16 cellular contexts compared by ENCODE assay signal in the genomic region with DNA sequence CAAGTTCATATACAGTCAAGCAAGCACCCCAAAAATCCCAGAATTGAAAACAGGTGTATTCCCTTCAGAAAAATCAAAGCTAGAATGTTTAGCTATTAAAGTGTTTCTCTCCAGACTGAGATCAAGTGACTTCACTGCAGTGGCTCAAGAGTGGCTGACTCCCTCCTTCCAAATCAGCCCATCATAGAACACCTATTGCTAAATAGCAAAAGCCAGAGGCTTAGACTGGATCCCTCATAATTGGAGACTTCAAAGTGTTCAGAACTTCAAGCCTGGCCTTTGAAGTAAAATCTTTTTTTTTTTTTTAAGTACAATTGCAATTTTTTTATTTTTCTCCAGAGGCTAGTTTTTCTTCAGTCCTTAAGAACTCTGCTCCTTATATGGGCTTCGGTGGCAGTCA. TPM values are rescaled to one million over a fixed set of nuclear protein-coding genes. Genes with fewer than 3 reads are reported as not detected.
DNase-seq lines count a peak whose midpoint lies in the region; ATAC-seq and TF ChIP-seq lines count a peak whose summit lies in the region.
"Had no signal": no experiment of that assay in that cellular context is flagged by ENCODE, and none has a peak within 500 bp of the region (broad histone marks: within the 10 kb centered on the region; RNA-seq: fewer than 3 reads in every experiment).

No MANE protein-coding gene starts in this region.

- no peaks in the 10 kb centered on the region for H3K36me3 ChIP-seq in Panc1 (ENCODE audit: control insufficient read depth, insufficient read depth, low read length)
- H3K36me3 ChIP-seq in smooth muscle cell (ENCODE audit: low read depth): no peaks in the 10 kb centered on the region
- H3K36me3 ChIP-seq: colonic mucosa had no signal

- peaks cover 72% of the 10 kb centered on the region for H3K4me1 Mint-ChIP-seq in activated T-cell treated with anti-CD3 and anti-CD28 coated beads, Interleukin-2, amount 50 U/mL, for 72 hours (ENCODE audit: low read depth)

- no peaks in the 10 kb centered on the region for H3K27me3 Mint-ChIP-seq in activated T-cell treated with anti-CD3 and anti-CD28 coated beads, Interleukin-2, amount 50 U/mL, for 72 hours (ENCODE audit: low read depth)

- WGBS in smooth muscle cell (ENCODE audit: low lambda C conversion rate): 100% methylated on average over 1 of the region's 1 CpG

- ATAC-seq in activated T-cell treated with anti-CD3 and anti-CD28 coated beads, Interleukin-2, amount 50 U/mL, for 72 hours (replicated peaks in 1 of 2): no peak
- no peak for ATAC-seq in Panc1
- ATAC-seq: activated CD4-positive, CD25-positive, alpha-beta regulatory T cell treated with anti-CD3 and anti-CD28 coated beads, Interleukin-2, amount 50 U/mL, for 24 hours; esophagus mucosa; left cardiac atrium had no signal

- no peak overlapping the region for H3K4me3 ChIP-seq in Panc1 (ENCODE audit: low read depth in 2 of 2, low read length in 2 of 2)
- no peak overlapping the region for H3K4me3 ChIP-seq in smooth muscle cell
- H3K4me3 ChIP-seq: colonic mucosa, Peyer's patch had no signal

- H3K27me3 ChIP-seq in Panc1 (ENCODE audit: control insufficient read depth, insufficient read depth, low read length) (no peaks in the 10 kb centered on the region), smooth muscle cell (ENCODE audit: low read depth) (no peaks in the 10 kb centered on the region)
- H3K27me3 ChIP-seq: colonic mucosa, Peyer's patch had no signal

- peaks cover 84% of the 10 kb centered on the region for H3K79me2 ChIP-seq in smooth muscle cell (ENCODE audit: low read depth)

- peak overlapping the region; percentile 18 for H3K4me2 ChIP-seq in smooth muscle cell

- peaks cover 8 to 26% of the 10 kb centered on the region in 2 donors for H3K36me3 Mint-ChIP-seq in activated T-cell treated with anti-CD3 and anti-CD28 coated beads, Interleukin-2, amount 50 U/mL, for 72 hours (ENCODE audit: insufficient read depth in 2 of 2)

- no peak overlapping the region for H2AFZ ChIP-seq in smooth muscle cell (ENCODE audit: low read depth)

- intact Hi-C loops in Panc1 (cut with micrococcal nuclease; ENCODE audit: unreplicated experiment): no loop called here

- peaks cover 43% of the 10 kb centered on the region for H4K20me1 ChIP-seq in smooth muscle cell (ENCODE audit: low read depth)

- in situ Hi-C loops in Panc1 (cut with HindIII; ENCODE audit: low pct_unique_long_range_greater_than_20kb, low sequenced_read_pairs): no loop called here

- TF ChIP-seq CTCF in Panc1 (IDR thresholded peaks at IDR 0.05) (no peak), smooth muscle cell (IDR thresholded peaks at IDR 0.05; ENCODE audit: borderline replicate concordance, insufficient read depth, poor library complexity, severe bottlenecking) (no peak)

- no TSS peak for BruUV-seq in Panc1 (replicated peaks; lab: Mats Ljungman, UMichigan)

- peak overlapping the region; percentile 64 for H3K27ac Mint-ChIP-seq in activated T-cell treated with anti-CD3 and anti-CD28 coated beads, Interleukin-2, amount 50 U/mL, for 72 hours

- no peak overlapping the region for H3K9ac ChIP-seq in smooth muscle cell (ENCODE audit: low read depth)

- CTCF ChIA-PET in Panc1 (lab: Charles Lee): no interaction called here

- H3K27ac ChIP-seq in Panc1 (ENCODE audit: low read length) (peak overlapping the region; percentile 62), epithelial cell of prostate (peak overlapping the region; percentile 99), smooth muscle cell (ENCODE audit: low read depth) (peak overlapping the region; percentile 98)
- H3K27ac ChIP-seq: colonic mucosa, Peyer's patch had no signal

- peak overlapping the region; percentile 58 to 65 for H3K4me3 Mint-ChIP-seq in activated T-cell treated with anti-CD3 and anti-CD28 coated beads, Interleukin-2, amount 50 U/mL, for 72 hours

- DNase-seq in activated T-cell treated with anti-CD3 and anti-CD28 coated beads, Interleukin-2, amount 50 U/mL, for 72 hours: no peak
- no peak for DNase-seq in activated T-cell treated with anti-CD3 and anti-CD28 coated beads, Interleukin-2, amount 50 U/mL, for 48 hours
- no peak for DNase-seq in Panc1 (ENCODE audit: low read depth, low spot score)
- no peak for DNase-seq in epithelial cell of prostate (ENCODE audit: low read depth, low spot score)
- no peak for DNase-seq in smooth muscle cell (lab: John Stamatoyannopoulos, UW; ENCODE audit: unreplicated experiment)
- no peak for DNase-seq in NCI-H2171 (lab: John Stamatoyannopoulos, UW)
- no peak for DNase-seq in midbrain (lab: John Stamatoyannopoulos, UW)
- DNase-seq in SIG-M5 treated with dmso at 0.1 percent for 504 hours (lab: John Stamatoyannopoulos, UW; ENCODE audit: unreplicated experiment): no peak
- DNase-seq: colonic mucosa, hippocampal formation, left cardiac atrium, NCI-H526 treated with DMSO at 0.1 percent for 48 hours, Peyer's patch, T-helper 1 cell had no signal

- POLR2A ChIA-PET in Panc1 (lab: Charles Lee): interaction anchor here (0.6 kb wide), 1 partner anchor 29 kb away, joined by 4 read pairs; no protein-coding TSS in a partner anchor

- peaks cover 27% of the 10 kb centered on the region for H3F3A ChIP-seq in smooth muscle cell (ENCODE audit: low read depth)

- H3K9me3 ChIP-seq in Panc1 (ENCODE audit: control insufficient read depth, insufficient read depth, low read depth, low read length) (no peaks in the 10 kb centered on the region), smooth muscle cell (replicated peaks; ENCODE audit: low read depth) (no peaks in the 10 kb centered on the region)
- H3K9me3 ChIP-seq: colonic mucosa, Peyer's patch had no signal

- H3K4me1 ChIP-seq in Panc1 (ENCODE audit: control insufficient read depth, insufficient read depth, low read length) (peaks cover 33% of the 10 kb centered on the region), smooth muscle cell (ENCODE audit: low read depth) (peaks cover 4% of the 10 kb centered on the region)
- H3K4me1 ChIP-seq: colonic mucosa had no signal

- H3K9me3 Mint-ChIP-seq in activated T-cell treated with anti-CD3 and anti-CD28 coated beads, Interleukin-2, amount 50 U/mL, for 72 hours: no peaks in the 10 kb centered on the region

RNA-seq across cellular contexts. Expression of gene CERS5, which starts 50.0 kb away (rescaled TPM):
- total RNA-seq in activated T-cell treated with anti-CD3 and anti-CD28 coated beads, Interleukin-2, amount 50 U/mL, for 72 hours: 10 to 100 TPM; 82.5 to 87.6 TPM
- 50.5 TPM for total RNA-seq in Panc1 (2021; ENCODE audit: unreplicated experiment)
- polyA plus RNA-seq in Panc1 (2012; ENCODE audit: insufficient read length): 40.1 TPM
- total RNA-seq in smooth muscle cell: 53.5 and 58.1 TPM in 2 replicates
- polyA plus RNA-seq in smooth muscle cell: 95.7 and 102 TPM in 2 replicates
